Comparison of ENCODE assay signal across 3 cellular contexts in the genomic region with DNA sequence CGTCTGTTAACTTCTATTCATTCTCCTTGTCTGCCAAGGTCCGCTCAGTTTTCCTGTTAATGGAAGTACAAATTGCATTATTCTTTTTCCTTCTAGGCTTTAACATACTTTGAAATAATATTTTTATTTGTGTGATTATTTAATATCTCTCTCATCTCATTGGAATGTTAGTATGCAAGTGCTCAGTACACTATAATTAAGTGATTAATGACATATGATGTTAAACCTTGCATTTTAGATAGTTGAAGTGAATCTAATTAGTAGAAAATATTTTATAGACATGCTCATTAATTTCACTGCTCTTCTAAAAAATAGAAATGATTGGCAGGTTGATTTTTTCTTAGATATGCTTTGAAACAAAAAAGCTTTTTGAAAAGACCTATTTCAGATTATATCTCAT.
"Had no signal": no experiment of that assay in that cellular context is flagged by ENCODE, and none has a peak within 500 bp of the region (broad histone marks: within the 10 kb centered on the region; RNA-seq: fewer than 3 reads in every experiment).

No MANE protein-coding gene starts in this region.

- ATAC-seq: GM12878 had no signal

- DNase-seq: GDM1, GF-D8 had no signal

- H3K4me3 ChIP-seq: GM12878 had no signal
